16 cellular contexts compared by ENCODE assay signal in genomic region chr13:103788061-103788652, GRCh38.
DNase-seq lines count a peak whose midpoint lies in the region; ATAC-seq, FAIRE-seq and TF ChIP-seq lines count a peak whose summit lies in the region.
"Had no signal": no experiment of that assay in that cellular context is flagged by ENCODE, and none has a peak within 500 bp of the region (broad histone marks: within the 10 kb centered on the region; RNA-seq: fewer than 3 reads in every experiment).

No MANE protein-coding gene starts in this region.

- no peaks in the 10 kb centered on the region for H3F3A ChIP-seq in DOHH2 (ENCODE audit: control insufficient read depth, insufficient read depth)

- no peaks in the 10 kb centered on the region for H3K9me2 ChIP-seq in DOHH2 (replicated peaks; ENCODE audit: control insufficient read depth, low read length)

- H3K27me3 ChIP-seq in DOHH2 (ENCODE audit: control insufficient read depth, low read length) = no peaks in the 10 kb centered on the region
- H3K27me3 ChIP-seq in astrocyte (ENCODE audit: insufficient read depth, low read length) = no peaks in the 10 kb centered on the region
- H3K27me3 ChIP-seq: tibial artery had no signal

- H3K4me1 Mint-ChIP-seq in astrocyte (ENCODE audit: low read depth, unreplicated experiment) = no peaks in the 10 kb centered on the region
- H3K4me1 Mint-ChIP-seq: CD4-positive, alpha-beta memory T cell had no signal

- no peaks in the 10 kb centered on the region for H3K36me3 Mint-ChIP-seq in astrocyte (ENCODE audit: low read depth, unreplicated experiment)
- H3K36me3 Mint-ChIP-seq: CD4-positive, alpha-beta memory T cell had no signal

- no peak overlapping the region for H3K4me3 Mint-ChIP-seq in astrocyte (ENCODE audit: unreplicated experiment)
- H3K4me3 Mint-ChIP-seq: activated T-cell treated with anti-CD3 and anti-CD28 coated beads, Interleukin-2, amount 50 U/mL, for 24 hours; CD4-positive, alpha-beta memory T cell had no signal

- H3K4me1 ChIP-seq in DOHH2 (ENCODE audit: control insufficient read depth, low read length) = no peaks in the 10 kb centered on the region
- H3K4me1 ChIP-seq in astrocyte (ENCODE audit: insufficient read depth, low read length) = no peaks in the 10 kb centered on the region
- H3K4me1 ChIP-seq: tibial artery had no signal

- no peak overlapping the region for H3K9ac ChIP-seq in astrocyte (ENCODE audit: low read length)

- H3K4me3 ChIP-seq in DOHH2 (ENCODE audit: low read length) (no peak overlapping the region), astrocyte (ENCODE audit: insufficient read depth, low read depth, low read length) (no peak overlapping the region)
- H3K4me3 ChIP-seq: lung, tibial artery had no signal

- H3K27ac ChIP-seq in DOHH2 (ENCODE audit: low read depth, low read length) = no peak overlapping the region
- no peak overlapping the region for H3K27ac ChIP-seq in astrocyte (ENCODE audit: low read depth, low read length)
- H3K27ac ChIP-seq: tibial artery had no signal

- no peak for ATAC-seq in HG03108 (IDR thresholded peaks at IDR 0.05; ENCODE audit: unreplicated experiment)
- no peak for ATAC-seq in HG03354 (IDR thresholded peaks at IDR 0.05; ENCODE audit: poor library complexity, severe bottlenecking, unreplicated experiment)

- FAIRE-seq in astrocyte (lab: Jason Lieb, UNC) = no peak
- FAIRE-seq: bronchial epithelial cell, RCC 7860 had no signal

- no peaks in the 10 kb centered on the region for H3K27me3 Mint-ChIP-seq in astrocyte (ENCODE audit: low read depth, unreplicated experiment)
- H3K27me3 Mint-ChIP-seq: activated T-cell treated with anti-CD3 and anti-CD28 coated beads, Interleukin-2, amount 50 U/mL, for 24 hours; CD4-positive, alpha-beta memory T cell had no signal

- no peaks in the 10 kb centered on the region for H3K79me2 ChIP-seq in DOHH2 (ENCODE audit: control insufficient read depth, low read length)
- H3K79me2 ChIP-seq in astrocyte (ENCODE audit: insufficient read depth, low read length) = no peaks in the 10 kb centered on the region

- no peaks in the 10 kb centered on the region for H3K36me3 ChIP-seq in DOHH2 (ENCODE audit: control insufficient read depth, low read length)
- no peaks in the 10 kb centered on the region for H3K36me3 ChIP-seq in astrocyte (ENCODE audit: insufficient read depth, low read length)
- H3K36me3 ChIP-seq: tibial artery had no signal

- peak; percentile 5 to 9 for DNase-seq in Kasumi-1 (lab: John Stamatoyannopoulos, UW)
- DNase-seq in astrocyte (ENCODE audit: low read depth) = no peak
- DNase-seq in iris pigment epithelial cell (ENCODE audit: low read depth) = peak; percentile 22
- no peak for DNase-seq in effector CD4-positive, alpha-beta T cell
- no peak for DNase-seq in OCI-M2 (lab: John Stamatoyannopoulos, UW; ENCODE audit: unreplicated experiment)
- DNase-seq: activated T-cell treated with anti-CD3 and anti-CD28 coated beads, Interleukin-2, amount 50 U/mL, for 24 hours; CD4-positive, alpha-beta memory T cell; NCI-H1105 treated with DMSO at 0.1 percent for 48 hours; retina; tibial artery had no signal

- peak; percentile 50 for TF ChIP-seq CTCF in DOHH2 (IDR thresholded peaks at IDR 0.05; ENCODE audit: low read depth, low read length, poor library complexity, severe bottlenecking)
- peak; percentile 7 for TF ChIP-seq CTCF in astrocyte (IDR thresholded peaks at IDR 0.05; ENCODE audit: insufficient read depth, low read depth, low read length)

- H3K9me3 Mint-ChIP-seq in astrocyte (ENCODE audit: unreplicated experiment) = no peaks in the 10 kb centered on the region
- H3K9me3 Mint-ChIP-seq: activated T-cell treated with anti-CD3 and anti-CD28 coated beads, Interleukin-2, amount 50 U/mL, for 24 hours had no signal

- no peaks in the 10 kb centered on the region for H3K9me3 ChIP-seq in DOHH2 (ENCODE audit: control insufficient read depth, insufficient read depth, low read length)
- H3K9me3 ChIP-seq in astrocyte (ENCODE audit: insufficient read depth, low read depth, low read length) = no peaks in the 10 kb centered on the region

- no peak overlapping the region for H3K27ac Mint-ChIP-seq in astrocyte (ENCODE audit: unreplicated experiment)
- H3K27ac Mint-ChIP-seq: activated T-cell treated with anti-CD3 and anti-CD28 coated beads, Interleukin-2, amount 50 U/mL, for 24 hours; CD4-positive, alpha-beta memory T cell had no signal

- no peaks in the 10 kb centered on the region for H4K20me1 ChIP-seq in DOHH2 (ENCODE audit: control insufficient read depth, insufficient read depth, low read depth, low read length)
- H4K20me1 ChIP-seq in astrocyte (ENCODE audit: insufficient read depth, low read length) = no peaks in the 10 kb centered on the region

- H2AFZ ChIP-seq in astrocyte (ENCODE audit: low read depth, low read length) = no peak overlapping the region

- no peak overlapping the region for H3K4me2 ChIP-seq in DOHH2 (ENCODE audit: low read length)
- H3K4me2 ChIP-seq in astrocyte (ENCODE audit: low read length) = no peak overlapping the region

Comparison
In these comparisons a context has a peak if more than half of its experiments do, and no peak if none do; other contexts are left out.
1. DNase-seq: peak in Kasumi-1 (2 of 2) and iris pigment epithelial cell (single experiment); none in astrocyte (single experiment), effector CD4-positive, alpha-beta T cell (single experiment) and OCI-M2 (single experiment).